In genomic region chr12:14256555-14257169, GRCh38 we compare ENCODE assay signal across 8 cellular contexts.
DNase-seq lines count a peak whose midpoint lies in the region; ATAC-seq and TF ChIP-seq lines count a peak whose summit lies in the region.

No MANE protein-coding gene starts in this region.

- H3K9me3 ChIP-seq in DOHH2 (ENCODE audit: control insufficient read depth, insufficient read depth, low read length) = peaks cover 51% of the 10 kb centered on the region
- H3K9me3 ChIP-seq in mucosa of stomach (ENCODE audit: control insufficient read depth, low read length) = no peaks in the 10 kb centered on the region

- H3K4me3 ChIP-seq in DOHH2 (ENCODE audit: low read length) (peak overlapping the region; percentile 60), epithelial cell of esophagus (ENCODE audit: low read length) (no peak overlapping the region), mucosa of stomach (ENCODE audit: low read length) (no peak overlapping the region)

- no peaks in the 10 kb centered on the region for H3K9me2 ChIP-seq in DOHH2 (replicated peaks; ENCODE audit: control insufficient read depth, low read length)

- peaks cover 8% of the 10 kb centered on the region for H3F3A ChIP-seq in DOHH2 (ENCODE audit: control insufficient read depth, insufficient read depth)

- no peaks in the 10 kb centered on the region for H3K79me2 ChIP-seq in DOHH2 (ENCODE audit: control insufficient read depth, low read length)

- H4K20me1 ChIP-seq in DOHH2 (ENCODE audit: control insufficient read depth, insufficient read depth, low read depth, low read length) = no peaks in the 10 kb centered on the region

- H3K9ac ChIP-seq in mucosa of stomach (ENCODE audit: low read length) = peak overlapping the region; percentile 24

- peaks cover 26% of the 10 kb centered on the region for H3K36me3 ChIP-seq in DOHH2 (ENCODE audit: control insufficient read depth, low read length)
- no peaks in the 10 kb centered on the region for H3K36me3 ChIP-seq in mucosa of stomach (ENCODE audit: control insufficient read depth, insufficient read depth, low read length)

- DNase-seq in NOMO-1 treated with dmso at 0.1 percent for 144 hours (lab: John Stamatoyannopoulos, UW; ENCODE audit: unreplicated experiment) = peak; percentile 42
- peak; percentile 71 for DNase-seq in activated CD8-positive, alpha-beta memory T cell treated with anti-CD3 and anti-CD28 coated beads, Interleukin-2, amount 50 U/mL, for 48 hours
- peak; percentile 84 for DNase-seq in epithelial cell of esophagus (ENCODE audit: low read depth)
- DNase-seq in stimulated activated CD8-positive, alpha-beta memory T cell treated with anti-CD3 and anti-CD28 coated beads, Interleukin-4, amount 100 ng/mL, for 48 hours = peak; percentile 79

- ATAC-seq in HG03039 (IDR thresholded peaks at IDR 0.05; ENCODE audit: unreplicated experiment) (peak; percentile 47), GM18505 (IDR thresholded peaks at IDR 0.05; ENCODE audit: unreplicated experiment) (no peak)

- H3K4me1 ChIP-seq in DOHH2 (ENCODE audit: control insufficient read depth, low read length) = peaks cover 52% of the 10 kb centered on the region
- H3K4me1 ChIP-seq in mucosa of stomach (ENCODE audit: control insufficient read depth, insufficient read depth, low read length) = peaks cover 56% of the 10 kb centered on the region

- TF ChIP-seq CTCF in DOHH2 (IDR thresholded peaks at IDR 0.05; ENCODE audit: low read depth, low read length, poor library complexity, severe bottlenecking) (peak; percentile 80), epithelial cell of esophagus (IDR thresholded peaks at IDR 0.05; ENCODE audit: insufficient read depth, low read depth, low read length, missing control alignments) (peak; percentile 69)

- TF ChIP-seq POLR2A in GM18505 (IDR thresholded peaks at IDR 0.05; ENCODE audit: borderline replicate concordance, extremely low read depth, insufficient read depth, insufficient read length) = no peak

- peak overlapping the region; percentile 90 for H3K27ac ChIP-seq in DOHH2 (ENCODE audit: low read depth, low read length)

- H3K4me2 ChIP-seq in DOHH2 (ENCODE audit: low read length) = peak overlapping the region; percentile 60

- H3K27me3 ChIP-seq in DOHH2 (ENCODE audit: control insufficient read depth, low read length) (no peaks in the 10 kb centered on the region), mucosa of stomach (ENCODE audit: control insufficient read depth, insufficient read depth, low read length) (no peaks in the 10 kb centered on the region)
